Comparison of ENCODE assay signal across 15 cellular contexts in the genomic region with DNA sequence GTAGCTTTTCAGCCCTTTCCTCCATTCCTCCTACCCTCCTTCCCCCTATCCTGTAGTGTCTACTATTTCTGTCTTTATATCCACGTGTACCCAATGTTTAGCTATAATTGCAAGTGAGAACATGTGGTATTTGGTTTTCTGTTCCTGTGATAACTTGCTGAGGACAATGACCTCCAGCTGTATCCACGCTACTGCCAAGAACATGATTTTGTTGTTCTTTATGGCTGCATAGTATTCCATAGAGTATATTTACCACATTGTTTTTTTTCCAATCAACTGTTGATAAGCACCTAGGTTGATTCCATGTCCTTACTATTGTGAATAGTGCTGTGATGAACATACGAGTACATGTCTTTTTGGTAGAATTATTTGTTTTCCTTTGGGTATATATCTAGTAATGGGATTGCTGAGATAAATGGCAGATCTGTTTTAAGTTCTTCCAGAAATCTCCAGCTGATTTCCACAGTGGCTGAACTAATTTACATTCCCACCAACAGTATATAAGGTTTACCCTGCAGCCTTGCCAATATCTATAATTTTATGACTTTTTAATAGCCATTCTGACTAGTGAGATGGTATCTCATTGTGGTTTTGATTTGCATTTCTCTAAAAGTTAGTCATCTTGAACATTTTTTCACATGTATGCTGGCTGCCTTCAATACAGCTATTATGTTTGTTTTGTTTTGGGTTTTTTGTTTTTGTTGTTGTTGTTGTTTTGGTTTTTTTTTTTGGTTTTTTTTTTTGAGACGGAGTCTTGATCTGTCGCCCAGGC. TPM values are rescaled to one million over a fixed set of nuclear protein-coding genes. Genes with fewer than 3 reads are reported as not detected.
A peak's percentile ranks its signal among the peaks of the same experiment; 100 is the strongest.
DNase-seq lines count a peak whose midpoint lies in the region; ATAC-seq and TF ChIP-seq lines count a peak whose summit lies in the region.
"Had no signal": no experiment of that assay in that cellular context is flagged by ENCODE, and none has a peak within 500 bp of the region (broad histone marks: within the 10 kb centered on the region; RNA-seq: fewer than 3 reads in every experiment).

No MANE protein-coding gene starts in this region.

- no peak overlapping the region for H3K27ac ChIP-seq in HEK293 (ENCODE audit: extremely low read depth, low read depth, low read length)

- peaks cover 38% of the 10 kb centered on the region for H3K36me3 Mint-ChIP-seq in activated T-cell treated with anti-CD3 and anti-CD28 coated beads, Interleukin-2, amount 50 U/mL, for 4 hours (ENCODE audit: insufficient read depth)
- H3K36me3 Mint-ChIP-seq in activated T-helper 17 cell treated with anti-CD3 and anti-CD28 coated beads, Interleukin-2, amount 50 U/mL, for 72 hours (ENCODE audit: low read depth), result peaks cover 100% of the 10 kb centered on the region
- H3K36me3 Mint-ChIP-seq in stimulated activated effector memory CD8-positive, alpha-beta T cell treated with anti-CD3 and anti-CD28 coated beads, Interleukin-12 subunit alpha, Interleukin-12 subunit beta, amount 100 ng/mL, for 72 hours, result peaks cover 100% of the 10 kb centered on the region

- H3K4me1 Mint-ChIP-seq in activated T-cell treated with anti-CD3 and anti-CD28 coated beads, Interleukin-2, amount 50 U/mL, for 4 hours (ENCODE audit: low read depth), result no peaks in the 10 kb centered on the region
- no peaks in the 10 kb centered on the region for H3K4me1 Mint-ChIP-seq in activated T-helper 17 cell treated with anti-CD3 and anti-CD28 coated beads, Interleukin-2, amount 50 U/mL, for 72 hours
- no peaks in the 10 kb centered on the region for H3K4me1 Mint-ChIP-seq in stimulated activated effector memory CD8-positive, alpha-beta T cell treated with anti-CD3 and anti-CD28 coated beads, Interleukin-12 subunit alpha, Interleukin-12 subunit beta, amount 100 ng/mL, for 72 hours
- H3K4me1 Mint-ChIP-seq: CD4-positive, alpha-beta memory T cell had no signal

- H3K27me3 Mint-ChIP-seq in activated T-cell treated with anti-CD3 and anti-CD28 coated beads, Interleukin-2, amount 50 U/mL, for 4 hours (ENCODE audit: low read depth), result no peaks in the 10 kb centered on the region
- H3K27me3 Mint-ChIP-seq in activated T-helper 17 cell treated with anti-CD3 and anti-CD28 coated beads, Interleukin-2, amount 50 U/mL, for 72 hours, result no peaks in the 10 kb centered on the region
- H3K27me3 Mint-ChIP-seq: CD4-positive, alpha-beta memory T cell had no signal

- ATAC-seq in activated T-cell treated with anti-CD3 and anti-CD28 coated beads, Interleukin-2, amount 50 U/mL, for 4 hours, result peak; percentile 50 to 63
- no peak for ATAC-seq in activated T-helper 17 cell treated with anti-CD3 and anti-CD28 coated beads, Interleukin-2, amount 50 U/mL, for 72 hours (replicated peaks)
- peak; percentile 57 for ATAC-seq in stimulated activated effector memory CD8-positive, alpha-beta T cell treated with anti-CD3 and anti-CD28 coated beads, Interleukin-12 subunit alpha, Interleukin-12 subunit beta, amount 100 ng/mL, for 72 hours
- no peak for ATAC-seq in HG02759 (IDR thresholded peaks at IDR 0.05; ENCODE audit: unreplicated experiment)

- no peak overlapping the region for H3K4me3 Mint-ChIP-seq in activated T-cell treated with anti-CD3 and anti-CD28 coated beads, Interleukin-2, amount 50 U/mL, for 4 hours
- no peak overlapping the region for H3K4me3 Mint-ChIP-seq in activated T-helper 17 cell treated with anti-CD3 and anti-CD28 coated beads, Interleukin-2, amount 50 U/mL, for 72 hours
- no peak overlapping the region for H3K4me3 Mint-ChIP-seq in stimulated activated effector memory CD8-positive, alpha-beta T cell treated with anti-CD3 and anti-CD28 coated beads, Interleukin-12 subunit alpha, Interleukin-12 subunit beta, amount 100 ng/mL, for 72 hours
- H3K4me3 Mint-ChIP-seq: CD4-positive, alpha-beta memory T cell had no signal

- TF ChIP-seq CTCF in HEK293 (tag by site-specific recombination; IDR thresholded peaks at IDR 0.05), result no peak

- no peaks in the 10 kb centered on the region for H3K4me1 ChIP-seq in HEK293 (ENCODE audit: control insufficient read depth, insufficient read depth, low read length)
- H3K4me1 ChIP-seq: BE2C had no signal

- no peak overlapping the region for H3K4me3 ChIP-seq in HEK293 (ENCODE audit: low read depth, low read length)

- no peaks in the 10 kb centered on the region for H3K9me3 ChIP-seq in HEK293 (ENCODE audit: control insufficient read depth, insufficient read depth, low read depth, low read length)
- H3K9me3 ChIP-seq: BE2C had no signal

- H3K9me3 Mint-ChIP-seq in activated T-cell treated with anti-CD3 and anti-CD28 coated beads, Interleukin-2, amount 50 U/mL, for 4 hours, result no peaks in the 10 kb centered on the region
- no peaks in the 10 kb centered on the region for H3K9me3 Mint-ChIP-seq in activated T-helper 17 cell treated with anti-CD3 and anti-CD28 coated beads, Interleukin-2, amount 50 U/mL, for 72 hours
- no peaks in the 10 kb centered on the region for H3K9me3 Mint-ChIP-seq in stimulated activated effector memory CD8-positive, alpha-beta T cell treated with anti-CD3 and anti-CD28 coated beads, Interleukin-12 subunit alpha, Interleukin-12 subunit beta, amount 100 ng/mL, for 72 hours
- H3K9me3 Mint-ChIP-seq: CD4-positive, alpha-beta memory T cell had no signal

- peak overlapping the region; percentile 69 for H3K27ac Mint-ChIP-seq in activated T-helper 17 cell treated with anti-CD3 and anti-CD28 coated beads, Interleukin-2, amount 50 U/mL, for 72 hours
- H3K27ac Mint-ChIP-seq in stimulated activated effector memory CD8-positive, alpha-beta T cell treated with anti-CD3 and anti-CD28 coated beads, Interleukin-12 subunit alpha, Interleukin-12 subunit beta, amount 100 ng/mL, for 72 hours, result peak overlapping the region; percentile 32

- CTCF ChIA-PET in HEK293 (lab: Yijun Ruan, JAX), result interaction anchor here (0.6 to 1.7 kb wide), 2 partner anchors 11 to 312 kb away, joined by 3 to 9 read pairs; no protein-coding TSS in a partner anchor

- POLR2A ChIA-PET in HEK293 (lab: Yijun Ruan, JAX), result interaction anchor here (0.6 to 0.8 kb wide), 2 partner anchors 11 to 57 kb away, joined by 3 read pairs; a partner anchor contains a TSS

- peaks cover 90 to 91% of the 10 kb centered on the region in 2 experiments for H3K36me3 ChIP-seq in HEK293 (ENCODE audit: control insufficient read depth in 2 of 2, insufficient read depth in 1 of 2, low read length in 2 of 2)

- DNase-seq in activated T-cell treated with anti-CD3 and anti-CD28 coated beads, Interleukin-2, amount 50 U/mL, for 4 hours, result no peak
- DNase-seq in activated T-cell treated with anti-CD3 and anti-CD28 coated beads, Interleukin-2, amount 50 U/mL, for 1 hour, result no peak
- DNase-seq in stimulated activated effector memory CD8-positive, alpha-beta T cell treated with anti-CD3 and anti-CD28 coated beads, Interleukin-12 subunit alpha, Interleukin-12 subunit beta, amount 100 ng/mL, for 72 hours (ENCODE audit: low spot score in 2 of 2), result no peak
- DNase-seq in NCI-H1436 (lab: John Stamatoyannopoulos, UW), result no peak
- DNase-seq: BE2C; CD4-positive, alpha-beta memory T cell; DND-41; H7; NCI-H146; NCI-H2081 treated with DMSO at 0.1 percent for 48 hours; NCI-H226; NCI-H69 had no signal

TF ChIP-seq in HEK293, 187 proteins besides CTCF, POLR2A, EP300 and RAD21:
- TF ChIP-seq ZNF146 (tag by site-specific recombination; IDR thresholded peaks at IDR 0.05) (peak; percentile 90), ZNF792 (tag by site-specific recombination; IDR thresholded peaks at IDR 0.05) (no peak)

RNA-seq across cellular contexts. Expression of a gene that starts 10.9 kb away (rescaled TPM):
- 10 to 100 TPM; 46.4 to 67.9 (median 58.9) TPM for total RNA-seq in activated T-cell treated with anti-CD3 and anti-CD28 coated beads, Interleukin-2, amount 50 U/mL, for 4 hours
- 10 to 100 TPM; 29.5 to 41.6 TPM for total RNA-seq in activated T-helper 17 cell treated with anti-CD3 and anti-CD28 coated beads, Interleukin-2, amount 50 U/mL, for 72 hours

RNA-seq across cellular contexts. Expression of a gene that starts 31.5 kb away (rescaled TPM):
- total RNA-seq in activated T-cell treated with anti-CD3 and anti-CD28 coated beads, Interleukin-2, amount 50 U/mL, for 4 hours, result 100 to 1,000 TPM; 174 to 194 (median 184) TPM
- 100 to 1,000 TPM in 1 of 2 donors, 10 to 100 TPM in 1; 77.8 to 112 TPM for total RNA-seq in activated T-helper 17 cell treated with anti-CD3 and anti-CD28 coated beads, Interleukin-2, amount 50 U/mL, for 72 hours

Comparison
In these comparisons a context has a peak if more than half of its experiments do, and no peak if none do; other contexts are left out.
1. ATAC-seq: peak in activated T-cell treated with anti-CD3 and anti-CD28 coated beads, Interleukin-2, amount 50 U/mL, for 4 hours (2 of 2) and stimulated activated effector memory CD8-positive, alpha-beta T cell treated with anti-CD3 and anti-CD28 coated beads, Interleukin-12 subunit alpha, Interleukin-12 subunit beta, amount 100 ng/mL, for 72 hours (single experiment); none in activated T-helper 17 cell treated with anti-CD3 and anti-CD28 coated beads, Interleukin-2, amount 50 U/mL, for 72 hours (single experiment) and HG02759 (single experiment).